Comparison of ENCODE assay signal across 1 cellular context in genomic region chr12:96501139-96501741, GRCh38.
A peak's percentile ranks its signal among the peaks of the same experiment; 100 is the strongest.
TF ChIP-seq lines count a peak whose summit lies in the region.

No MANE protein-coding gene starts in this region.

TF ChIP-seq in HCT116, 20 proteins besides CTCF, POLR2A, EP300 and RAD21 (continued from another document):
- TF ChIP-seq ZBTB33 (IDR thresholded peaks at IDR 0.05; ENCODE audit: extremely low read depth, insufficient replicate concordance, low read length) (no peak), EGR1 (IDR thresholded peaks at IDR 0.05; ENCODE audit: low read depth) (no peak), CBX3 (IDR thresholded peaks at IDR 0.05; ENCODE audit: low read depth) (peak; percentile 52; the same call in 1 of the 2 replicates)
